Comparison of ENCODE assay signal across 17 cellular contexts in genomic region chr2:33678447-33678846, GRCh38.
DNase-seq lines count a peak whose midpoint lies in the region; TF ChIP-seq lines count a peak whose summit lies in the region.
"Had no signal": no experiment of that assay in that cellular context is flagged by ENCODE, and none has a peak within 500 bp of the region (broad histone marks: within the 10 kb centered on the region; RNA-seq: fewer than 3 reads in every experiment).

No MANE protein-coding gene starts in this region.

- no peak overlapping the region for H3K27ac ChIP-seq in osteoblast (ENCODE audit: low read depth, low read length)
- H3K27ac ChIP-seq in coronary artery: no peak overlapping the region
- H3K27ac ChIP-seq: A549, C4-2B had no signal

- H4K20me1 ChIP-seq in osteoblast (ENCODE audit: insufficient read depth, low read length): no peaks in the 10 kb centered on the region

- no peaks in the 10 kb centered on the region for H3K79me2 ChIP-seq in osteoblast (ENCODE audit: insufficient read depth, low read length)

- H3K4me1 ChIP-seq in osteoblast (ENCODE audit: insufficient read depth, low read length): no peaks in the 10 kb centered on the region
- H3K4me1 ChIP-seq: A549, HAP-1 had no signal

- no peak overlapping the region for H2AFZ ChIP-seq in osteoblast (ENCODE audit: low read length)

- no peak overlapping the region for H3K4me3 ChIP-seq in epithelial cell of proximal tubule (ENCODE audit: low read depth, low read length)
- no peak overlapping the region for H3K4me3 ChIP-seq in osteoblast (ENCODE audit: insufficient read depth, low read length)
- no peak overlapping the region for H3K4me3 ChIP-seq in coronary artery
- H3K4me3 ChIP-seq: A549, HAP-1, K562 had no signal

- no peak for TF ChIP-seq CTCF in epithelial cell of proximal tubule (conservative IDR thresholded peaks at IDR 0.05; ENCODE audit: low read depth, low read length)
- no peak for TF ChIP-seq CTCF in osteoblast (IDR thresholded peaks at IDR 0.05; ENCODE audit: extremely low read depth, low read depth, low read length)
- no peak for TF ChIP-seq CTCF in GM10266 (IDR thresholded peaks at IDR 0.05; ENCODE audit: control insufficient read depth, insufficient read depth, low read depth, missing control alignments)
- TF ChIP-seq CTCF in coronary artery (IDR thresholded peaks at IDR 0.05): no peak

- H3K27me3 ChIP-seq in osteoblast (ENCODE audit: insufficient read depth, low read length): no peaks in the 10 kb centered on the region
- H3K27me3 ChIP-seq: BE2C had no signal

- DNase-seq in HK-2 (ENCODE audit: unreplicated experiment) (peak; percentile 8), epithelial cell of proximal tubule (ENCODE audit: low read depth) (peak; percentile 85), kidney glomerular epithelial cell (lab: John Stamatoyannopoulos, UW) (peak; percentile 68), renal cortical epithelial cell (ENCODE audit: low read depth) (peak; percentile 88), osteoblast (ENCODE audit: insufficient read length, low spot score, missing footprints) (no peak), GM10266 (ENCODE audit: extremely low spot score) (no peak), coronary artery (ENCODE audit: low spot score) (no peak)
- no peak for DNase-seq in activated CD4-positive, CD25-positive, alpha-beta regulatory T cell (lab: John Stamatoyannopoulos, UW)
- DNase-seq: BE2C; CD4-positive, alpha-beta memory T cell; DMS153; DMS79 treated with DMSO at 0.1 percent for 48 hours; EL had no signal

- no peak overlapping the region for H3K4me2 ChIP-seq in osteoblast (ENCODE audit: insufficient read depth, low read length)
- H3K4me2 ChIP-seq: A549 had no signal

- H3K9me3 ChIP-seq in osteoblast (ENCODE audit: low read depth, low read length): no peaks in the 10 kb centered on the region
- H3K9me3 ChIP-seq: A549, BE2C, HAP-1 had no signal

- no peaks in the 10 kb centered on the region for H3K36me3 ChIP-seq in osteoblast (ENCODE audit: insufficient read depth, low read length)
- H3K36me3 ChIP-seq: BE2C, HAP-1 had no signal

Comparison
In these comparisons a context has a peak if more than half of its experiments do, and no peak if none do; other contexts are left out.
1. DNase-seq: peak in HK-2 (single experiment), epithelial cell of proximal tubule (single experiment), kidney glomerular epithelial cell (single experiment) and renal cortical epithelial cell (single experiment); none in activated CD4-positive, CD25-positive, alpha-beta regulatory T cell (0 of 4), osteoblast (single experiment), GM10266 (single experiment) and coronary artery (single experiment).